In genomic region chr7:131111081-131111576, GRCh38 we compare ENCODE assay signal across 8 cellular contexts.
DNase-seq lines count a peak whose midpoint lies in the region; ATAC-seq, FAIRE-seq and TF ChIP-seq lines count a peak whose summit lies in the region.

No MANE protein-coding gene starts in this region.

- DNase-seq in AG04449 (ENCODE audit: low read depth, low spot score) (peak; percentile 56), GM10266 (ENCODE audit: extremely low spot score) (peak; percentile 48), HepG2 (ENCODE audit: low spot score) (no peak), testis (no peak), HuH-7.5 (ENCODE audit: low spot score) (no peak), 8988T (no peak)
- DNase-seq in central memory CD8-positive, alpha-beta T cell (ENCODE audit: low spot score in 2 of 2): no peak

- POLR2A ChIA-PET in AG04449 (lab: Yijun Ruan, JAX): no interaction called here
- POLR2A ChIA-PET in HepG2 (lab: Yijun Ruan, JAX): interaction anchor here (1.4 kb wide), 1 partner anchor 56 kb away, joined by 3 read pairs; no protein-coding TSS in a partner anchor

- no peak for ATAC-seq in central memory CD8-positive, alpha-beta T cell (replicated peaks; ENCODE audit: extremely low read depth, poor library complexity, severe bottlenecking)
- no peak for ATAC-seq in HepG2

- 0 out of 2 replicates have a peak, but pooled peaks cover 3% of the 10 kb centered on the region for H3K27me3 ChIP-seq in OCI-LY3 (ENCODE audit: low read depth, low read length)
- no peaks in the 10 kb centered on the region; a peak in 1 of 5 replicates for H3K27me3 ChIP-seq in HepG2 (ENCODE audit: control insufficient read depth in 1 of 2, insufficient read depth in 2 of 2, low read length in 2 of 2)
- H3K27me3 ChIP-seq in testis: no peaks in the 10 kb centered on the region

- peaks cover 40% of the 10 kb centered on the region for H3K4me1 Mint-ChIP-seq in central memory CD8-positive, alpha-beta T cell

- peak overlapping the region; percentile 79 for H3K27ac Mint-ChIP-seq in central memory CD8-positive, alpha-beta T cell (ENCODE audit: low read depth)

- peak; percentile 15 for FAIRE-seq in HepG2 (lab: Jason Lieb, UNC)

- no peaks in the 10 kb centered on the region for H3K9me3 Mint-ChIP-seq in central memory CD8-positive, alpha-beta T cell

- no peak for TF ChIP-seq RAD21 in HepG2 (CRISPR knock-in tag; IDR thresholded peaks at IDR 0.05)

- H3K4me3 ChIP-seq in AG04449 (ENCODE audit: low read depth, low read length): peak overlapping the region; percentile 85
- peak overlapping the region; percentile 86 for H3K4me3 ChIP-seq in OCI-LY3 (ENCODE audit: low read length)
- H3K4me3 ChIP-seq in HepG2 (replicated peaks in 1 of 3; ENCODE audit: insufficient read depth in 1 of 3, low read depth in 2 of 3, low read length in 3 of 3): peak overlapping the region; percentile 85 to 91 (median 89); a peak in 5 of 6 replicates
- peak overlapping the region; percentile 64 to 100 for H3K4me3 ChIP-seq in testis

- H3K4me2 ChIP-seq in OCI-LY3 (ENCODE audit: low read length) (peak overlapping the region; percentile 98), HepG2 (ENCODE audit: low read depth, low read length) (peak overlapping the region; percentile 100)

- TF ChIP-seq POLR2A in HepG2 (IDR thresholded peaks at IDR 0.05; ENCODE audit: insufficient read depth in 1 of 2, low read depth in 2 of 2, low read length in 2 of 2): no peak
- TF ChIP-seq POLR2A in testis (IDR thresholded peaks at IDR 0.05): no peak

- H4K20me1 ChIP-seq in OCI-LY3 (ENCODE audit: insufficient read depth, low read length) (no peaks in the 10 kb centered on the region), HepG2 (ENCODE audit: insufficient read depth, low read length) (no peaks in the 10 kb centered on the region)

- no peaks in the 10 kb centered on the region for H3K36me3 ChIP-seq in OCI-LY3 (replicated peaks; ENCODE audit: low read depth, low read length)
- H3K36me3 ChIP-seq in HepG2 (replicated peaks in 1 of 2; ENCODE audit: control insufficient read depth in 1 of 2, insufficient read depth in 2 of 2, low read length in 2 of 2): no peaks in the 10 kb centered on the region
- H3K36me3 ChIP-seq in testis (ENCODE audit: low read depth, missing control alignments): no peaks in the 10 kb centered on the region

- no TSS peak for BruUV-seq in HepG2 (replicated peaks; lab: Mats Ljungman, UMichigan)

- intact Hi-C loops in HepG2 (cut with micrococcal nuclease; ENCODE audit: unreplicated experiment) (loop anchor here (2.0 kb wide), 1 partner anchor 216 kb away; the partner anchor contains the start of gene MKLN1), testis (cut with DNase I; ENCODE audit: low total_unique reads) (no loop called here)

- peak overlapping the region; percentile 92 for H3K4me3 Mint-ChIP-seq in central memory CD8-positive, alpha-beta T cell

- in situ Hi-C loops in HepG2 (cut with HindIII; ENCODE audit: extremely low pct_ligation_motif_present, low pct_unique_long_range_greater_than_20kb): no loop called here

- H3K27ac ChIP-seq in OCI-LY3 (ENCODE audit: low read length) (0 out of 2 replicates have a peak overlapping the region, but pooled peaks have one; percentile 10), HepG2 (ENCODE audit: extremely low read length, insufficient read depth, low read length) (peak overlapping the region; percentile 73), testis (peak overlapping the region; percentile 99 to 100)

- peaks cover 44% of the 10 kb centered on the region for H3K36me3 Mint-ChIP-seq in central memory CD8-positive, alpha-beta T cell (ENCODE audit: insufficient read depth)

- H3K79me2 ChIP-seq in OCI-LY3 (ENCODE audit: low read length): peaks cover 5% of the 10 kb centered on the region; the same call in 1 of the 2 replicates
- peaks cover 27% of the 10 kb centered on the region for H3K79me2 ChIP-seq in HepG2 (ENCODE audit: insufficient read depth, low read length)

- H3K9ac ChIP-seq in OCI-LY3 (ENCODE audit: low read length): peak overlapping the region; percentile 91
- peak overlapping the region; percentile 89 for H3K9ac ChIP-seq in HepG2 (ENCODE audit: insufficient read depth, low read depth, low read length)

- peak overlapping the region; percentile 96; the same call in 1 of the 2 replicates for H2AFZ ChIP-seq in OCI-LY3 (ENCODE audit: low read depth, low read length)
- H2AFZ ChIP-seq in HepG2 (ENCODE audit: low read length): peak overlapping the region; percentile 77

- TF ChIP-seq EP300 in HepG2 (IDR thresholded peaks at IDR 0.05; ENCODE audit: low read depth in 2 of 2, low read length in 2 of 2): no peak
- no peak for TF ChIP-seq EP300 in HepG2 (CRISPR knock-in tag; IDR thresholded peaks at IDR 0.05; ENCODE audit: borderline replicate concordance)

- CTCF ChIA-PET in AG04449 (lab: Yijun Ruan, JAX): interaction anchor here (1.0 to 1.2 kb wide), 2 partner anchors 217 to 313 kb away, joined by 3 read pairs; partner anchors contain the start of gene MKLN1
- CTCF ChIA-PET in HepG2 (lab: Yijun Ruan, JAX; ENCODE audit: low intra/inter-chr PET ratio, low total read pairs): no interaction called here

- WGBS in HepG2 (ENCODE audit: low lambda C conversion rate): 14% methylated on average over 6 of the region's 6 CpGs
- WGBS in testis, 2 donors: 13 to 23% methylated on average over 6 of the region's 6 CpGs

- TF ChIP-seq CTCF in AG04449 (IDR thresholded peaks at IDR 0.05; ENCODE audit: insufficient read depth, low read length, missing control alignments) (no peak), GM10266 (IDR thresholded peaks at IDR 0.05; ENCODE audit: control insufficient read depth, insufficient read depth, low read depth, missing control alignments) (no peak), OCI-LY3 (IDR thresholded peaks at IDR 0.05; ENCODE audit: low read depth, low read length) (no peak), HepG2 (CRISPR knock-in tag; IDR thresholded peaks at IDR 0.05) (no peak), testis (IDR thresholded peaks at IDR 0.05) (no peak)

- peaks cover 25% of the 10 kb centered on the region for H3K4me1 ChIP-seq in OCI-LY3 (ENCODE audit: low read length)
- H3K4me1 ChIP-seq in HepG2 (ENCODE audit: insufficient read depth, low read length): peaks cover 30% of the 10 kb centered on the region
- H3K4me1 ChIP-seq in testis: peaks cover 25% of the 10 kb centered on the region

- H3K27me3 Mint-ChIP-seq in central memory CD8-positive, alpha-beta T cell: no peaks in the 10 kb centered on the region

- H3K9me3 ChIP-seq in OCI-LY3 (ENCODE audit: insufficient read depth, low read length): no peaks in the 10 kb centered on the region
- H3K9me3 ChIP-seq in HepG2 (ENCODE audit: low read length): no peaks in the 10 kb centered on the region
- H3K9me3 ChIP-seq in testis: no peaks in the 10 kb centered on the region

TF ChIP-seq in HepG2, 621 proteins besides CTCF, POLR2A, EP300 and RAD21:
- no peak for TF ChIP-seq ZNF670 (CRISPR knock-in tag; IDR thresholded peaks at IDR 0.05; ENCODE audit: borderline replicate concordance)
- no peak for TF ChIP-seq KLF9 (CRISPR knock-in tag; IDR thresholded peaks at IDR 0.05; ENCODE audit: low read depth)
- no peak for TF ChIP-seq RFX1 (IDR thresholded peaks at IDR 0.05)
- no peak for TF ChIP-seq SRY (CRISPR knock-in tag; IDR thresholded peaks at IDR 0.05)
- TF ChIP-seq KAT8 (CRISPR knock-in tag; IDR thresholded peaks at IDR 0.05): no peak
- no peak for TF ChIP-seq PLSCR1 (CRISPR knock-in tag; IDR thresholded peaks at IDR 0.05; ENCODE audit: borderline replicate concordance)
- peak; percentile 49; the same call in 1 of the 2 replicates for TF ChIP-seq ELF1 (CRISPR knock-in tag; IDR thresholded peaks at IDR 0.05)
- TF ChIP-seq SIX4 (CRISPR knock-in tag; IDR thresholded peaks at IDR 0.05): no peak
- TF ChIP-seq HNF4A (CRISPR knock-in tag; IDR thresholded peaks at IDR 0.05): no peak
- no peak for TF ChIP-seq FOXO1 (CRISPR knock-in tag; IDR thresholded peaks at IDR 0.05)
- peak; percentile 49; the same call in 1 of the 2 replicates for TF ChIP-seq SAP130 (CRISPR knock-in tag; IDR thresholded peaks at IDR 0.05; ENCODE audit: low read depth)
- no peak for TF ChIP-seq RFXAP (CRISPR knock-in tag; IDR thresholded peaks at IDR 0.05; ENCODE audit: borderline replicate concordance)
- peak; percentile 58; the same call in 1 of the 2 replicates for TF ChIP-seq ELF3 (CRISPR knock-in tag; IDR thresholded peaks at IDR 0.05)
- TF ChIP-seq ETV5 (CRISPR knock-in tag; IDR thresholded peaks at IDR 0.05; ENCODE audit: borderline replicate concordance): peak; percentile 21; the same call in 1 of the 2 replicates

Comparison
In these comparisons a context has a peak if more than half of its experiments do, and no peak if none do; other contexts are left out.
1. DNase-seq: peak in AG04449 (single experiment) and GM10266 (single experiment); none in central memory CD8-positive, alpha-beta T cell (0 of 2), HepG2 (single experiment), testis (single experiment), HuH-7.5 (single experiment) and 8988T (single experiment).
2. H3K27ac ChIP-seq: peak in every context shown above with its lines; median percentile 100 in testis; 73 in HepG2; 10 in OCI-LY3.
3. Peak in every context shown above with its lines, with median percentiles within 50 percentile points of each other: H3K4me3 ChIP-seq.